ENCODE assay signal across 12 cellular contexts in genomic region chr14:92473261-92473946, GRCh38. TPM values are rescaled to one million over a fixed set of nuclear protein-coding genes. Genes with fewer than 3 reads are reported as not detected.
A peak's percentile ranks its signal among the peaks of the same experiment; 100 is the strongest.
DNase-seq lines count a peak whose midpoint lies in the region; ATAC-seq and TF ChIP-seq lines count a peak whose summit lies in the region.
"Had no signal": no experiment of that assay in that cellular context is flagged by ENCODE, and none has a peak within 500 bp of the region (broad histone marks: within the 10 kb centered on the region; RNA-seq: fewer than 3 reads in every experiment).

No MANE protein-coding gene starts in this region.

- H3K27me3 ChIP-seq in HL-60 (ENCODE audit: insufficient read depth, poor library complexity, severe bottlenecking) (no peaks in the 10 kb centered on the region), left lung (no peaks in the 10 kb centered on the region), thymus (ENCODE audit: control insufficient read depth, insufficient read depth) (no peaks in the 10 kb centered on the region)

- H3K9me3 ChIP-seq in left lung (peaks cover 0 to 3% of the 10 kb centered on the region in 2 donors), thymus (ENCODE audit: control insufficient read depth) (no peaks in the 10 kb centered on the region)

- no peaks in the 10 kb centered on the region for H3K27me3 Mint-ChIP-seq in activated naive CD8-positive, alpha-beta T cell treated with anti-CD3 and anti-CD28 coated beads for 36 hours

- TF ChIP-seq CTCF in HL-60 (IDR thresholded peaks at IDR 0.05; ENCODE audit: insufficient read depth, low read length), result no peak
- no peak for TF ChIP-seq CTCF in cardiac fibroblast (IDR thresholded peaks at IDR 0.05; ENCODE audit: low read depth, low read length)
- TF ChIP-seq CTCF in left lung (IDR thresholded peaks at IDR 0.05), result no peak

- 85% methylated on average over 8 of the region's 8 CpGs for WGBS in thymus

- no peaks in the 10 kb centered on the region for H3K9me3 Mint-ChIP-seq in activated naive CD8-positive, alpha-beta T cell treated with anti-CD3 and anti-CD28 coated beads for 36 hours

- H3K27ac ChIP-seq in HL-60 (replicated peaks) (peak overlapping the region; percentile 66), left lung (peak overlapping the region in 1 of 2 donors; percentile 70), thymus (ENCODE audit: low read depth) (peak overlapping the region; percentile 19)

- H3K36me3 ChIP-seq in left lung, result no peaks in the 10 kb centered on the region
- H3K36me3 ChIP-seq in thymus (ENCODE audit: control insufficient read depth, insufficient read depth), result no peaks in the 10 kb centered on the region

- H3K4me1 ChIP-seq in left lung, result peaks cover 0 to 50% of the 10 kb centered on the region in 2 donors
- H3K4me1 ChIP-seq in thymus (ENCODE audit: control insufficient read depth, insufficient read depth, low read length), result no peaks in the 10 kb centered on the region

- ATAC-seq in left lung, result peak; percentile 40
- ATAC-seq: activated CD8-positive, alpha-beta T cell treated with anti-CD3 and anti-CD28 coated beads, Interleukin-2, amount 10 ng/mL, durations not matched to agents 7 days and 5 days; left colon had no signal

- no peaks in the 10 kb centered on the region for H3K36me3 Mint-ChIP-seq in activated naive CD8-positive, alpha-beta T cell treated with anti-CD3 and anti-CD28 coated beads for 36 hours

- intact Hi-C loops in left lung (cut with DNase I), result no loop called here

- no peak overlapping the region for H3K4me3 Mint-ChIP-seq in activated naive CD8-positive, alpha-beta T cell treated with anti-CD3 and anti-CD28 coated beads for 36 hours
- H3K4me3 Mint-ChIP-seq: activated CD8-positive, alpha-beta T cell treated with anti-CD3 and anti-CD28 coated beads, Interleukin-2, amount 10 ng/mL, durations not matched to agents 7 days and 5 days had no signal

- H3K4me1 Mint-ChIP-seq in activated naive CD8-positive, alpha-beta T cell treated with anti-CD3 and anti-CD28 coated beads for 36 hours, result peaks cover 11% of the 10 kb centered on the region

- H3K4me3 ChIP-seq in HL-60 (replicated peaks; ENCODE audit: insufficient read depth, low read length) (no peak overlapping the region), cardiac fibroblast (replicated peaks in 1 of 2; ENCODE audit: low read depth in 2 of 2, low read length in 2 of 2) (no peak overlapping the region), left lung (no peak overlapping the region), thymus (ENCODE audit: low read length) (no peak overlapping the region)

- DNase-seq in HL-60 (ENCODE audit: low read depth in 1 of 2, low spot score in 1 of 2), result peak; percentile 53 to 78
- DNase-seq in cardiac fibroblast (ENCODE audit: low read depth in 2 of 2), result peak; percentile 38 to 75
- no peak for DNase-seq in left lung
- no peak for DNase-seq in DMS79 treated with DMSO at 0.1 percent for 48 hours (lab: John Stamatoyannopoulos, UW)
- DNase-seq in activated naive CD8-positive, alpha-beta T cell treated with anti-CD3 and anti-CD28 coated beads for 36 hours, result no peak
- no peak for DNase-seq in activated naive CD4-positive, alpha-beta T cell treated with anti-CD3 and anti-CD28 coated beads, Interleukin-2, amount 50 U/mL, for 16 hours
- DNase-seq in NCI-H2171 (lab: John Stamatoyannopoulos, UW), result no peak
- DNase-seq: activated CD8-positive, alpha-beta T cell treated with anti-CD3 and anti-CD28 coated beads, Interleukin-2, amount 10 ng/mL, durations not matched to agents 7 days and 5 days; NCI-H1930; SHP77 treated with DMSO at 0.1 percent for 48 hours had no signal

- H3K27ac Mint-ChIP-seq in activated naive CD8-positive, alpha-beta T cell treated with anti-CD3 and anti-CD28 coated beads for 36 hours, result no peak overlapping the region
- H3K27ac Mint-ChIP-seq: activated CD8-positive, alpha-beta T cell treated with anti-CD3 and anti-CD28 coated beads, Interleukin-2, amount 10 ng/mL, durations not matched to agents 7 days and 5 days had no signal

RNA-seq across cellular contexts. Expression of gene RIN3, which starts 40.2 kb away (rescaled TPM):
- total RNA-seq in left lung, result 10 to 100 TPM; 25.7 to 54.8 TPM
- polyA plus RNA-seq in thymus, result 20.6 TPM
- total RNA-seq in activated naive CD8-positive, alpha-beta T cell treated with anti-CD3 and anti-CD28 coated beads for 36 hours, result 10 to 100 TPM; 59.2 to 59.6 TPM

Comparison
In these comparisons a context has a peak if more than half of its experiments do, and no peak if none do; other contexts are left out.
1. DNase-seq: peak in HL-60 (2 of 2) and cardiac fibroblast (2 of 2); none in left lung (0 of 2), DMS79 treated with DMSO at 0.1 percent for 48 hours (single experiment), activated naive CD8-positive, alpha-beta T cell treated with anti-CD3 and anti-CD28 coated beads for 36 hours (single experiment), activated naive CD4-positive, alpha-beta T cell treated with anti-CD3 and anti-CD28 coated beads, Interleukin-2, amount 50 U/mL, for 16 hours (single experiment) and NCI-H2171 (single experiment).